In genomic region chr6:111873178-111874029, GRCh38 we compare ENCODE assay signal across 8 cellular contexts. TPM values are rescaled to one million over a fixed set of nuclear protein-coding genes. Genes with fewer than 3 reads are reported as not detected.
DNase-seq lines count a peak whose midpoint lies in the region; ATAC-seq and TF ChIP-seq lines count a peak whose summit lies in the region.

Gene FYN (minus strand): TSS chr6:111873452. CDS start chr6:111720051, 153,401 bp downstream.

- peak in 1 of 2 experiments; percentile 31 for TF ChIP-seq CTCF in Caco-2 (IDR thresholded peaks at IDR 0.05; ENCODE audit: insufficient read depth in 1 of 2, low read depth in 1 of 2, low read length in 1 of 2, severe bottlenecking in 1 of 2, unreplicated experiment in 1 of 2)
- no peak for TF ChIP-seq CTCF in OCI-LY1 (IDR thresholded peaks at IDR 0.05; ENCODE audit: low read length)
- peak; percentile 38 for TF ChIP-seq CTCF in endothelial cell (IDR thresholded peaks at IDR 0.05; ENCODE audit: unreplicated experiment)

- H3K36me3 Mint-ChIP-seq in Caco-2 (ENCODE audit: insufficient read depth, unreplicated experiment): no peaks in the 10 kb centered on the region
- peaks cover 7% of the 10 kb centered on the region for H3K36me3 Mint-ChIP-seq in endothelial cell (ENCODE audit: low read depth, unreplicated experiment)

- peak; percentile 94 to 98 for DNase-seq in Caco-2
- peak; percentile 100 for DNase-seq in activated CD8-positive, alpha-beta memory T cell treated with anti-CD3 and anti-CD28 coated beads, Interleukin-2, amount 50 U/mL, for 4 hours
- peak; percentile 99 for DNase-seq in endothelial cell (ENCODE audit: low spot score)
- peak; percentile 98 for DNase-seq in midbrain (lab: John Stamatoyannopoulos, UW)
- peak; percentile 97 to 98 for DNase-seq in stimulated activated CD8-positive, alpha-beta memory T cell treated with anti-CD3 and anti-CD28 coated beads, Interleukin-2, amount 100 ng/mL, for 1 hour (ENCODE audit: low read depth in 2 of 2)

- H3K4me1 Mint-ChIP-seq in Caco-2 (ENCODE audit: low read depth, unreplicated experiment): no peaks in the 10 kb centered on the region
- H3K4me1 Mint-ChIP-seq in endothelial cell (ENCODE audit: unreplicated experiment): peaks cover 50% of the 10 kb centered on the region

- H3K27ac Mint-ChIP-seq in Caco-2 (ENCODE audit: unreplicated experiment): no peak within 1 kb of the TSS
- H3K27ac Mint-ChIP-seq in endothelial cell (ENCODE audit: unreplicated experiment): peak within 1 kb of the TSS; percentile 98

- peaks cover 8% of the 10 kb centered on the region for H3K4me1 ChIP-seq in Caco-2
- H3K4me1 ChIP-seq in HUES64 (ENCODE audit: insufficient read depth, low read length): peaks cover 27% of the 10 kb centered on the region
- H3K4me1 ChIP-seq in OCI-LY1 (ENCODE audit: insufficient read depth, low read length, severe bottlenecking): peaks cover 11% of the 10 kb centered on the region

- intact Hi-C loops in Caco-2 (cut with micrococcal nuclease; ENCODE audit: unreplicated experiment): loop anchor here (1.0 to 5.0 kb wide), 2 partner anchors 124 to 170 kb away; no protein-coding TSS in a partner anchor

- H3K27me3 Mint-ChIP-seq in Caco-2 (ENCODE audit: insufficient read depth, unreplicated experiment): peaks cover 12% of the 10 kb centered on the region
- H3K27me3 Mint-ChIP-seq in endothelial cell (ENCODE audit: unreplicated experiment): peaks cover 25% of the 10 kb centered on the region

- peak within 1 kb of the TSS; percentile 63 for H3K9ac ChIP-seq in HUES64 (ENCODE audit: low read depth, low read length)
- H3K9ac ChIP-seq in OCI-LY1 (ENCODE audit: low read length): peak within 1 kb of the TSS; percentile 35; the same call in 1 of the 2 replicates

- H4K20me1 ChIP-seq in OCI-LY1 (ENCODE audit: insufficient read depth, low read length): no peaks in the 10 kb centered on the region

- H3K27ac ChIP-seq in HUES64 (ENCODE audit: low read depth, low read length): peak within 1 kb of the TSS; percentile 33; the same call in 1 of the 2 replicates
- no peak within 1 kb of the TSS for H3K27ac ChIP-seq in OCI-LY1 (ENCODE audit: low read depth, low read length, poor library complexity, severe bottlenecking)

- H3K4me3 Mint-ChIP-seq in Caco-2 (ENCODE audit: unreplicated experiment) (peak within 1 kb of the TSS; percentile 85), endothelial cell (ENCODE audit: unreplicated experiment) (peak within 1 kb of the TSS; percentile 98)

- peak; percentile 98 for ATAC-seq in GM21447 (IDR thresholded peaks at IDR 0.05; ENCODE audit: unreplicated experiment)

- no peaks in the 10 kb centered on the region for H3K9me2 ChIP-seq in OCI-LY1 (ENCODE audit: low read depth, low read length)

- BruUV-seq in Caco-2 (replicated peaks; lab: Mats Ljungman, UMichigan): no TSS peak

- under 1% methylated on average over 75 of the region's 75 CpGs for WGBS in HUES64

- no peaks in the 10 kb centered on the region; the same call in 1 of the 2 replicates for H3K9me3 ChIP-seq in Caco-2
- no peaks in the 10 kb centered on the region for H3K9me3 ChIP-seq in HUES64 (ENCODE audit: insufficient read depth, low read depth, low read length)
- no peaks in the 10 kb centered on the region for H3K9me3 ChIP-seq in OCI-LY1 (ENCODE audit: low read length)

- H3F3A ChIP-seq in OCI-LY1 (ENCODE audit: insufficient read depth, low read length): no peaks in the 10 kb centered on the region

- peak within 1 kb of the TSS; percentile 93 for H3K4me2 ChIP-seq in OCI-LY1 (ENCODE audit: low read length)

- no peaks in the 10 kb centered on the region; the same call in 1 of the 2 replicates for H3K27me3 ChIP-seq in Caco-2 (replicated peaks; ENCODE audit: control insufficient read depth, insufficient read depth, low read length)
- peaks cover 5% of the 10 kb centered on the region; the same call in 1 of the 2 replicates for H3K27me3 ChIP-seq in HUES64 (ENCODE audit: insufficient read depth, low read length)
- H3K27me3 ChIP-seq in OCI-LY1 (ENCODE audit: insufficient read depth, low read length): no peaks in the 10 kb centered on the region; the same call in 1 of the 2 replicates

- peak within 1 kb of the TSS; percentile 55 for H2AFZ ChIP-seq in OCI-LY1 (ENCODE audit: low read length)

- H3K9me3 Mint-ChIP-seq in Caco-2 (ENCODE audit: unreplicated experiment): no peaks in the 10 kb centered on the region
- no peaks in the 10 kb centered on the region for H3K9me3 Mint-ChIP-seq in endothelial cell (ENCODE audit: unreplicated experiment)

- POLR2A ChIA-PET in Caco-2 (lab: Charles Lee): interaction anchor here (0.6 kb wide), 1 partner anchor 274 kb away, joined by 3 read pairs; no protein-coding TSS in a partner anchor

- H3K36me3 ChIP-seq in Caco-2 (ENCODE audit: control insufficient read depth, insufficient read depth, low read length): no peaks in the 10 kb centered on the region
- no peaks in the 10 kb centered on the region for H3K36me3 ChIP-seq in HUES64 (ENCODE audit: insufficient read depth, low read length)
- no peaks in the 10 kb centered on the region for H3K36me3 ChIP-seq in OCI-LY1 (ENCODE audit: insufficient read depth, low read length)

- H3K79me2 ChIP-seq in OCI-LY1 (ENCODE audit: insufficient read depth, low read length): no peaks in the 10 kb centered on the region

- CTCF ChIA-PET in Caco-2 (lab: Charles Lee): no interaction called here

- H3K4me3 ChIP-seq in Caco-2 (ENCODE audit: low read depth, low read length) (peak within 1 kb of the TSS; percentile 38), HUES64 (ENCODE audit: low read length) (peak within 1 kb of the TSS; percentile 63), OCI-LY1 (ENCODE audit: low read depth, low read length, poor library complexity, severe bottlenecking) (peak within 1 kb of the TSS; percentile 62)

RNA-seq across cellular contexts. Expression of gene FYN, which starts in this region (rescaled TPM):
- total RNA-seq in Caco-2 (2022): 7.2 and 7.6 TPM in 2 replicates
- 68.1 TPM for polyA plus RNA-seq in HUES64 (2013, experiment 1 of 2)
- polyA plus RNA-seq in HUES64 (2013, experiment 2 of 2): 68.6 TPM
- total RNA-seq in endothelial cell (ENCODE audit: unreplicated experiment): 474 TPM

Comparison
In these comparisons a context has a peak if more than half of its experiments do, and no peak if none do; other contexts are left out.
1. RNA of gene FYN (total RNA-seq): 474 TPM in endothelial cell (single experiment); 7.2 to 7.6 TPM in Caco-2; every median in the first group is over 10 times any median in the second.
2. Peak in every context shown above with its lines, with median percentiles within 50 percentile points of each other: DNase-seq and H3K4me3 ChIP-seq.